10 cellular contexts compared by ENCODE assay signal in the genomic region with DNA sequence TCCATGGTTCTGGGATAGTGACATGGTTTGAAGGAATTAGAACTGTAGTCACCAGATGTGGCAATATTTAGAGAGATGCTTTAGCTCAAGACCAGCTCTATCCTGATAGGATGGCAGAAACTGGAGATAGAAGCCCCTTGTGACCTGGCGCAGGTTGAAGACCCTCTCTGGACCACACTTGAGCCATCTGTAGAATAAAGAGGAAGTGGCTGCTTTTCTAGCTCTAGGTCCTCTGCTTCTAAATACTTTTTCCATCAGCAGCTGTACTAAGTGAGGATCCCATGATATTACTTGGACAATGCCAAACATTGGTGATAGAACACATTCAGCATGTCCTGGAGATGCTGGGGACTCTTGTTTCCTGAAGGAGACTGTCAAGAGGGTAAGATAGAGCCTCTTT.
"Had no signal": no experiment of that assay in that cellular context is flagged by ENCODE, and none has a peak within 500 bp of the region (broad histone marks: within the 10 kb centered on the region; RNA-seq: fewer than 3 reads in every experiment).

No MANE protein-coding gene starts in this region.

- H2AFZ ChIP-seq: GM23248 had no signal

- H3K4me1 Mint-ChIP-seq: IgD-negative memory B cell had no signal

- H3K9ac ChIP-seq: GM23248 had no signal

- DNase-seq: GM23248, GOT3, H7, HFFc6, KG1 had no signal

- H3K4me3 Mint-ChIP-seq: HFFc6 had no signal

- H3K4me3 ChIP-seq: GM23248, HAP-1 had no signal

- H3K27ac ChIP-seq: GM23248, HL-60 had no signal

- H3K27ac Mint-ChIP-seq: HFFc6, IgD-negative memory B cell had no signal

- H3K9me3 Mint-ChIP-seq: HFFc6 had no signal

- H3K36me3 ChIP-seq: HAP-1 had no signal

- H3K4me1 ChIP-seq: HAP-1 had no signal

- ATAC-seq: HCT116, HepG2 had no signal

- H3K9me3 ChIP-seq: HAP-1 had no signal

- FAIRE-seq: HepG2 had no signal
